Comparison of ENCODE assay signal across 19 cellular contexts in genomic region chr7:134935701-134936100, GRCh38. TPM values are rescaled to one million over a fixed set of nuclear protein-coding genes. Genes with fewer than 3 reads are reported as not detected.
A peak's percentile ranks its signal among the peaks of the same experiment; 100 is the strongest.
DNase-seq lines count a peak whose midpoint lies in the region; ATAC-seq, FAIRE-seq and TF ChIP-seq lines count a peak whose summit lies in the region.
"Had no signal": no experiment of that assay in that cellular context is flagged by ENCODE, and none has a peak within 500 bp of the region (broad histone marks: within the 10 kb centered on the region; RNA-seq: fewer than 3 reads in every experiment).

No MANE protein-coding gene starts in this region.

- H3K4me3 ChIP-seq in fibroblast of the aortic adventitia (ENCODE audit: low read depth, low read length) (no peak overlapping the region), mucosa of descending colon (no peak overlapping the region)
- H3K4me3 ChIP-seq: MG63, skin epidermis had no signal

- no peak overlapping the region for H3K4me3 Mint-ChIP-seq in progenitor cell of endocrine pancreas (ENCODE audit: low read depth)
- H3K4me3 Mint-ChIP-seq: stimulated activated memory B cell treated with anti-CD40 and anti-IgM and Interleukin-4, amounts not matched to agents 10 μg/mL and 1 μg/mL and 100 μg/mL, for 72 hours had no signal

- H3K4me1 ChIP-seq in mucosa of descending colon (ENCODE audit: low read depth): no peaks in the 10 kb centered on the region

- ATAC-seq in sciatic nerve: peak; percentile 43
- no peak for ATAC-seq in mucosa of descending colon
- ATAC-seq: stimulated activated memory B cell treated with anti-CD40 and anti-IgM and Interleukin-4, amounts not matched to agents 10 μg/mL and 1 μg/mL and 100 μg/mL, for 72 hours had no signal

- peaks cover 23% of the 10 kb centered on the region for H3K4me1 Mint-ChIP-seq in progenitor cell of endocrine pancreas (ENCODE audit: low read depth)

- H3K27ac ChIP-seq in caudate nucleus (ENCODE audit: low read depth, low read length): no peak overlapping the region

- H3K9me3 Mint-ChIP-seq in progenitor cell of endocrine pancreas (ENCODE audit: low read depth): no peaks in the 10 kb centered on the region

- no peak for FAIRE-seq in D721Med (lab: Jason Lieb, UNC)
- FAIRE-seq: frontal cortex, H54 had no signal

- intact Hi-C loops in sciatic nerve (cut with DNase I) (no loop called here), mucosa of descending colon (cut with DNase I, micrococcal nuclease) (no loop called here)

- no peaks in the 10 kb centered on the region for H3K27me3 Mint-ChIP-seq in progenitor cell of endocrine pancreas
- H3K27me3 Mint-ChIP-seq: stimulated activated memory B cell treated with anti-CD40 and anti-IgM and Interleukin-4, amounts not matched to agents 10 μg/mL and 1 μg/mL and 100 μg/mL, for 72 hours had no signal

- no peaks in the 10 kb centered on the region for H3K9me3 ChIP-seq in mucosa of descending colon
- H3K9me3 ChIP-seq: MG63 had no signal

- H3K36me3 ChIP-seq in mucosa of descending colon (ENCODE audit: low read depth): no peaks in the 10 kb centered on the region

- H3K27ac Mint-ChIP-seq in progenitor cell of endocrine pancreas: no peak overlapping the region
- H3K27ac Mint-ChIP-seq: stimulated activated memory B cell treated with anti-CD40 and anti-IgM and Interleukin-4, amounts not matched to agents 10 μg/mL and 1 μg/mL and 100 μg/mL, for 72 hours had no signal

- peak; percentile 34 for DNase-seq in EL
- peak; percentile 33 for DNase-seq in amniotic epithelial cell (ENCODE audit: low read depth)
- peak; percentile 43 for DNase-seq in fibroblast of the aortic adventitia (ENCODE audit: low read depth)
- no peak for DNase-seq in sciatic nerve (ENCODE audit: low spot score)
- no peak for DNase-seq in D721Med (ENCODE audit: insufficient read length, low spot score)
- no peak for DNase-seq in caudate nucleus (lab: John Stamatoyannopoulos, UW)
- no peak for DNase-seq in progenitor cell of endocrine pancreas (ENCODE audit: low spot score, unreplicated experiment)
- DNase-seq in mucosa of descending colon: no peak
- DNase-seq: activated effector memory CD4-positive, alpha-beta T cell treated with Interleukin-2 at 50 U/mL for 16 hours; effector memory CD4-positive, alpha-beta T cell; GF-D8; MG63; NCI-H1930; NCI-H510A treated with DMSO at 0.1 percent for 48 hours; nucleus accumbens had no signal

- TF ChIP-seq CTCF in fibroblast of the aortic adventitia (IDR thresholded peaks at IDR 0.05; ENCODE audit: insufficient read depth, low read length): no peak
- TF ChIP-seq CTCF in D721Med (IDR thresholded peaks at IDR 0.05; ENCODE audit: insufficient read depth, missing control alignments): no peak
- TF ChIP-seq CTCF in progenitor cell of endocrine pancreas (IDR thresholded peaks at IDR 0.05; ENCODE audit: unreplicated experiment): no peak
- no peak for TF ChIP-seq CTCF in mucosa of descending colon (IDR thresholded peaks at IDR 0.05)

- H3K36me3 Mint-ChIP-seq in progenitor cell of endocrine pancreas (ENCODE audit: insufficient read depth): peaks cover 28% of the 10 kb centered on the region
- H3K36me3 Mint-ChIP-seq: stimulated activated memory B cell treated with anti-CD40 and anti-IgM and Interleukin-4, amounts not matched to agents 10 μg/mL and 1 μg/mL and 100 μg/mL, for 72 hours had no signal

RNA-seq across cellular contexts. Expression of gene AGBL3, which starts 50.6 kb away (rescaled TPM):
- total RNA-seq in fibroblast of the aortic adventitia (ENCODE audit: low replicate concordance) (0.41 and 2.9 TPM in 2 replicates), sciatic nerve (5.3 TPM), progenitor cell of endocrine pancreas (7.7 and 8.8 TPM in 2 replicates), mucosa of descending colon (1 to 10 TPM; 1.6 to 2.5 (median 1.9) TPM)

Comparison
In these comparisons a context has a peak if more than half of its experiments do, and no peak if none do; other contexts are left out.
1. DNase-seq: peak in EL (single experiment), amniotic epithelial cell (single experiment) and fibroblast of the aortic adventitia (single experiment); none in sciatic nerve (single experiment), D721Med (single experiment), caudate nucleus (0 of 61), progenitor cell of endocrine pancreas (single experiment) and mucosa of descending colon (0 of 3).